ENCODE assay signal across 8 cellular contexts in genomic region chr12:123269395-123269892, GRCh38.
DNase-seq lines count a peak whose midpoint lies in the region; ATAC-seq and TF ChIP-seq lines count a peak whose summit lies in the region.

No MANE protein-coding gene starts in this region.

- DNase-seq in NCI-H1694 (lab: John Stamatoyannopoulos, UW), result peak; percentile 67
- peak; percentile 23 for DNase-seq in activated gamma-delta T cell treated with Interleukin-2 at 50 U/mL for 16 hours
- peak; percentile 73 for DNase-seq in fibroblast of pulmonary artery (ENCODE audit: low read depth)
- DNase-seq in tibial artery, result peak in 1 of 2 donors; percentile 66
- no peak for DNase-seq in NCI-H226

- peaks cover 9% of the 10 kb centered on the region for H3K4me1 ChIP-seq in ES-I3 (ENCODE audit: insufficient read depth, low read length)
- peaks cover 0 to 36% of the 10 kb centered on the region in 2 donors for H3K4me1 ChIP-seq in muscle layer of duodenum (ENCODE audit: control insufficient read depth in 1 of 2, insufficient read depth in 2 of 2, low read length in 2 of 2)
- peaks cover 0 to 42% (median 29%) of the 10 kb centered on the region in 4 donors for H3K4me1 ChIP-seq in tibial artery

- no peaks in the 10 kb centered on the region for H3K9me3 ChIP-seq in ES-I3 (ENCODE audit: control insufficient read depth, insufficient read depth, low read length)
- H3K9me3 ChIP-seq in muscle layer of duodenum (ENCODE audit: control insufficient read depth in 1 of 2, low read length in 2 of 2), result no peaks in the 10 kb centered on the region
- no peaks in the 10 kb centered on the region for H3K9me3 ChIP-seq in tibial artery

- peak overlapping the region; percentile 60 for H3K9ac ChIP-seq in ES-I3 (ENCODE audit: low read depth, low read length)

- no peak for TF ChIP-seq CTCF in fibroblast of pulmonary artery (IDR thresholded peaks at IDR 0.05; ENCODE audit: low read length, missing control alignments)
- no peak for TF ChIP-seq CTCF in tibial artery (IDR thresholded peaks at IDR 0.05)

- peak overlapping the region; percentile 80 for H3K4me3 ChIP-seq in fibroblast of pulmonary artery (replicated peaks; ENCODE audit: low read depth, low read length)
- H3K4me3 ChIP-seq in muscle layer of duodenum (ENCODE audit: low read depth in 1 of 2, low read length in 2 of 2), result peak overlapping the region; percentile 68 to 81
- H3K4me3 ChIP-seq in tibial artery, result peak overlapping the region; percentile 74 to 90

- no peak for ATAC-seq in GM18907 (IDR thresholded peaks at IDR 0.05; ENCODE audit: unreplicated experiment)

- H3K36me3 ChIP-seq in ES-I3 (ENCODE audit: insufficient read depth, low read length), result no peaks in the 10 kb centered on the region
- H3K36me3 ChIP-seq in muscle layer of duodenum (ENCODE audit: control insufficient read depth in 1 of 2, insufficient read depth in 2 of 2, low read length in 2 of 2), result peaks cover 0 to 28% of the 10 kb centered on the region in 2 donors
- peaks cover 3 to 30% (median 16%) of the 10 kb centered on the region in 3 donors for H3K36me3 ChIP-seq in tibial artery

- no peaks in the 10 kb centered on the region for H3K27me3 ChIP-seq in muscle layer of duodenum (ENCODE audit: low read depth, low read length)
- no peaks in the 10 kb centered on the region for H3K27me3 ChIP-seq in tibial artery

- peak overlapping the region; percentile 69 for H3K27ac ChIP-seq in muscle layer of duodenum (ENCODE audit: low read length)
- H3K27ac ChIP-seq in tibial artery, result peak overlapping the region; percentile 72 to 82

- intact Hi-C loops in tibial artery (cut with DNase I; ENCODE audit: low total_unique reads), result loop anchor here (5.0 to 10.0 kb wide), 2 partner anchors 95 to 328 kb away; partner anchors contain the start of gene SBNO1
